8 cellular contexts compared by ENCODE assay signal in genomic region chr5:144189800-144190429, GRCh38. TPM values are rescaled to one million over a fixed set of nuclear protein-coding genes. Genes with fewer than 3 reads are reported as not detected.
DNase-seq lines count a peak whose midpoint lies in the region; ATAC-seq and TF ChIP-seq lines count a peak whose summit lies in the region.

No MANE protein-coding gene starts in this region.

- no peak overlapping the region for H3K4me3 ChIP-seq in A673 (ENCODE audit: low read depth, low read length, poor library complexity, severe bottlenecking)

- H3K4me1 Mint-ChIP-seq in immature natural killer cell, result peaks cover 36 to 40% of the 10 kb centered on the region in 2 donors

- CTCF ChIA-PET in A673 (lab: Charles Lee), result no interaction called here

- POLR2A ChIA-PET in A673 (lab: Charles Lee; ENCODE audit: low non-redundant PET), result no interaction called here

- intact Hi-C loops in A673 (cut with micrococcal nuclease; ENCODE audit: unreplicated experiment), result no loop called here

- ATAC-seq in GM21576 (IDR thresholded peaks at IDR 0.05; ENCODE audit: unreplicated experiment), result peak; percentile 43
- no peak for ATAC-seq in GM19324 (IDR thresholded peaks at IDR 0.05; ENCODE audit: low FRiP score, unreplicated experiment)

- H3K27me3 ChIP-seq in A673 (replicated peaks; ENCODE audit: insufficient read depth, low read depth, low read length, poor library complexity), result no peaks in the 10 kb centered on the region

- peak overlapping the region in 5 of 6 donors; percentile 91 to 96 (median 94) for H3K27ac Mint-ChIP-seq in immature natural killer cell

- H3K36me3 Mint-ChIP-seq in immature natural killer cell, result no peaks in the 10 kb centered on the region

- no peak overlapping the region for H3K27ac ChIP-seq in A673 (ENCODE audit: low read depth, low read length, poor library complexity, severe bottlenecking)

- no TSS peak for BruUV-seq in A673 (replicated peaks; lab: Mats Ljungman, UMichigan)

- no peaks in the 10 kb centered on the region for H3K9me3 Mint-ChIP-seq in immature natural killer cell

- peaks cover 2 to 7% (median 4%) of the 10 kb centered on the region in 3 donors for H3K27me3 Mint-ChIP-seq in immature natural killer cell (ENCODE audit: low read depth in 3 of 3)

- no peaks in the 10 kb centered on the region for H3K9me3 ChIP-seq in A673 (ENCODE audit: low read depth, low read length, poor library complexity, severe bottlenecking)

- peak overlapping the region; percentile 4 to 77 (median 62) for H3K4me3 Mint-ChIP-seq in immature natural killer cell

- peaks cover 12% of the 10 kb centered on the region for H3K4me1 ChIP-seq in A673 (ENCODE audit: insufficient read depth, low read length, poor library complexity, severe bottlenecking)

- no peak for TF ChIP-seq CTCF in A673 (conservative IDR thresholded peaks at IDR 0.05; ENCODE audit: low read depth, low read length)

- DNase-seq in AML-193 (lab: John Stamatoyannopoulos, UW), result peak; percentile 84 to 85
- DNase-seq in NCI-H2227 treated with DMSO at 0.1 percent for 48 hours (lab: John Stamatoyannopoulos, UW), result peak; percentile 44
- peak; percentile 73 for DNase-seq in activated CD8-positive, alpha-beta memory T cell treated with anti-CD3 and anti-CD28 coated beads, Interleukin-2, amount 50 U/mL, for 1 hour (ENCODE audit: extremely low read depth)
- DNase-seq in immature natural killer cell, result peak; percentile 72 to 75 (median 75)
- DNase-seq in stimulated activated CD8-positive, alpha-beta memory T cell treated with anti-CD3 and anti-CD28 coated beads, Interleukin-4, amount 100 ng/mL, for 4 hours (ENCODE audit: low read depth in 2 of 2, low spot score in 1 of 2), result peak; percentile 37 to 75
- DNase-seq in A673 (ENCODE audit: low spot score), result no peak

- no peaks in the 10 kb centered on the region for H3K36me3 ChIP-seq in A673 (ENCODE audit: insufficient read depth, low read length, poor library complexity, severe bottlenecking)

RNA-seq across cellular contexts. Expression of gene KCTD16, which starts 19.2 kb away (rescaled TPM):
- polyA plus RNA-seq in immature natural killer cell, result under 1 TPM in 1 of 3 donors, not detected in 2; 0.34 TPM
- total RNA-seq in A673 (2021), result 1.1 and 1.3 TPM in 2 replicates

RNA-seq across cellular contexts. Expression of gene YIPF5, which starts 19.5 kb away (rescaled TPM):
- 10 to 100 TPM; 32.0 to 63.2 (median 46.1) TPM for polyA plus RNA-seq in immature natural killer cell
- total RNA-seq in A673 (2021), result 50.9 and 52.9 TPM in 2 replicates
